In genomic region chr2:99031991-99032390, GRCh38 we compare ENCODE assay signal across 27 cellular contexts.
"Had no signal": no experiment of that assay in that cellular context is flagged by ENCODE, and none has a peak within 500 bp of the region (broad histone marks: within the 10 kb centered on the region; RNA-seq: fewer than 3 reads in every experiment).

No MANE protein-coding gene starts in this region.

- H3K36me3 ChIP-seq: esophagus muscularis mucosa, gastroesophageal sphincter, heart left ventricle, ovary, sigmoid colon, suprapubic skin, transverse colon, upper lobe of right lung, uterus had no signal

- ATAC-seq: gastroesophageal sphincter; heart left ventricle; left lobe of liver; naive thymus-derived CD8-positive, alpha-beta T cell; psoas muscle; right cardiac atrium; stimulated activated memory B cell treated with anti-CD40 and anti-IgM and Interleukin-4, amounts not matched to agents 10 μg/mL and 1 μg/mL and 100 μg/mL, for 72 hours; upper lobe of right lung had no signal

- H3K4me3 ChIP-seq: coronary artery, esophagus muscularis mucosa, gastroesophageal sphincter, heart left ventricle, hepatocyte, ovary, psoas muscle, sigmoid colon, suprapubic skin, transverse colon, upper lobe of right lung, uterus had no signal

- DNase-seq: dermis blood vessel endothelial cell; effector memory CD4-positive, alpha-beta T cell; heart left ventricle; kidney; midbrain; naive thymus-derived CD8-positive, alpha-beta T cell; nephron progenitor cell; occipital lobe; ovary; posterior cingulate gyrus; psoas muscle; right cardiac atrium; sigmoid colon; stimulated activated CD4-positive, alpha-beta T cell treated with anti-CD3 and anti-CD28 coated beads, Interleukin-2, amount 100 ng/mL, for 24 hours; stimulated activated CD4-positive, alpha-beta T cell treated with anti-CD3 and anti-CD28 coated beads, Interleukin-4, amount 100 ng/mL, for 24 hours; transverse colon; upper lobe of right lung; uterus had no signal

- H3K27ac ChIP-seq: coronary artery, esophagus muscularis mucosa, foreskin keratinocyte, gastroesophageal sphincter, heart left ventricle, hepatocyte, ovary, psoas muscle, sigmoid colon, suprapubic skin, transverse colon, upper lobe of right lung, uterus had no signal

- H3K27me3 ChIP-seq: esophagus muscularis mucosa, foreskin keratinocyte, gastroesophageal sphincter, hepatocyte, ovary, sigmoid colon, suprapubic skin, transverse colon, upper lobe of right lung, uterus had no signal

- H3K4me1 ChIP-seq: esophagus muscularis mucosa, gastroesophageal sphincter, heart left ventricle, psoas muscle, sigmoid colon, suprapubic skin, transverse colon, upper lobe of right lung, uterus had no signal

- H3K79me2 ChIP-seq: hepatocyte had no signal

- H3K4me3 Mint-ChIP-seq: naive thymus-derived CD8-positive, alpha-beta T cell; nephron progenitor cell; stimulated activated memory B cell treated with anti-CD40 and anti-IgM and Interleukin-4, amounts not matched to agents 10 μg/mL and 1 μg/mL and 100 μg/mL, for 72 hours; stimulated activated naive CD8-positive, alpha-beta T cell treated with anti-CD3 and anti-CD28 coated beads, Interleukin-15, Interleukin-2, amounts not matched to agents 100 ng/mL and 50 ng/mL, for 24 hours had no signal

- H2AFZ ChIP-seq: hepatocyte had no signal

- H3K27ac Mint-ChIP-seq: nephron progenitor cell; stimulated activated memory B cell treated with anti-CD40 and anti-IgM and Interleukin-4, amounts not matched to agents 10 μg/mL and 1 μg/mL and 100 μg/mL, for 72 hours; stimulated activated naive CD8-positive, alpha-beta T cell treated with anti-CD3 and anti-CD28 coated beads, Interleukin-15, Interleukin-2, amounts not matched to agents 100 ng/mL and 50 ng/mL, for 24 hours had no signal

- H3K4me2 ChIP-seq: hepatocyte had no signal

- H3K9me3 ChIP-seq: esophagus muscularis mucosa, gastroesophageal sphincter, heart left ventricle, ovary, psoas muscle, sigmoid colon, suprapubic skin, transverse colon, upper lobe of right lung, uterus had no signal

- H3K27me3 Mint-ChIP-seq: stimulated activated memory B cell treated with anti-CD40 and anti-IgM and Interleukin-4, amounts not matched to agents 10 μg/mL and 1 μg/mL and 100 μg/mL, for 72 hours; stimulated activated naive CD8-positive, alpha-beta T cell treated with anti-CD3 and anti-CD28 coated beads, Interleukin-15, Interleukin-2, amounts not matched to agents 100 ng/mL and 50 ng/mL, for 24 hours had no signal

- H3K9me3 Mint-ChIP-seq: naive thymus-derived CD8-positive, alpha-beta T cell; nephron progenitor cell; stimulated activated memory B cell treated with anti-CD40 and anti-IgM and Interleukin-4, amounts not matched to agents 10 μg/mL and 1 μg/mL and 100 μg/mL, for 72 hours; stimulated activated naive CD8-positive, alpha-beta T cell treated with anti-CD3 and anti-CD28 coated beads, Interleukin-15, Interleukin-2, amounts not matched to agents 100 ng/mL and 50 ng/mL, for 24 hours had no signal

- H3K4me1 Mint-ChIP-seq: naive thymus-derived CD8-positive, alpha-beta T cell; nephron progenitor cell; stimulated activated memory B cell treated with anti-CD40 and anti-IgM and Interleukin-4, amounts not matched to agents 10 μg/mL and 1 μg/mL and 100 μg/mL, for 72 hours had no signal
